Comparison of ENCODE assay signal across 25 cellular contexts in the genomic region with DNA sequence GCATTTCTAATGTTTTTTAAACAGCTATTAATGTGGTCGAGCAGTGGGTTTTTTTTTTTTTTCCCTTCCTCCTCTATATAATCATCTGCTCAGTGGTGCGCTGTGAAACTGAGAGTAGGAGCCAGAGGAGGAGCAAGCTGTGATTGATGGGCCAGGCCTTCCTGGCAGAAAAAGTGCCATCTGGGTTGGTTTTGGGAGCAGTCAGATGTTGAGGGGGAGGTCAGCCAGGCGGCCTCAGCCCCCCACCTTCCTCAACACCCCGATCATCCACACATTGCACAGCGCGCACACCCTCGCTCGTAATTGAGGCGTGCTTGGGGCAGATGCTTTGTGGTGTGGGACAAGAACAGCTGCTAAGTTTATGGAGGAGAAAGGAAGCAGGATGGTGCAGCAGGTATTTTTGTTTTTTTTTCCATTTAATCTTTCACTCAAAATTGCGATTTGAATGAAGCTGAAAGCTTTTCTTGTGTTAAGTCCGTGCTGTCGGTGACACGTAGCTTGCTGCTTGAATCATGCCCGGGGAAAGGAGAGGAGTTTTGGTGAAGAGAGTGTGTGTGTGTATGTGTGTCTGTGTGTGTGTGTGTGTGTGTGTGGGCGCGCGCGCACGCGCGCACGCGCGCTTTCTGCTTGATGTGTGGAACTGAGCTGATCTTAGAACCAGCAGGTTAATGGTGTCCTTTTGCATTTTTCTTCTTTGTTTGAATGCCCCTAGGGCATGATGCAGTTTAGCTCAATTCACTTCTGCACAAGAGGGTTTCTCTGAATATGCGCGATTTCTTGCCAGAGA.
A peak's percentile ranks its signal among the peaks of the same experiment; 100 is the strongest.
DNase-seq lines count a peak whose midpoint lies in the region; ATAC-seq and TF ChIP-seq lines count a peak whose summit lies in the region.
"Had no signal": no experiment of that assay in that cellular context is flagged by ENCODE, and none has a peak within 500 bp of the region (broad histone marks: within the 10 kb centered on the region; RNA-seq: fewer than 3 reads in every experiment).

No MANE protein-coding gene starts in this region.

- H3K27ac ChIP-seq in dorsolateral prefrontal cortex (peak overlapping the region in 21 of 59 donors; percentile 6 to 62 (median 41)), aorta (ENCODE audit: low read depth in 1 of 2, low read length in 2 of 2) (no peak overlapping the region)
- H3K27ac ChIP-seq: ascending aorta, cardiac muscle cell, coronary artery, gastrocnemius medialis, pancreas, right lobe of liver, suprapubic skin had no signal

- H3K4me3 ChIP-seq in dorsolateral prefrontal cortex (peak overlapping the region in 27 of 59 donors; percentile 2 to 49 (median 19)), aorta (ENCODE audit: low read length in 2 of 2) (no peak overlapping the region)
- H3K4me3 ChIP-seq: ascending aorta, cardiac muscle cell, coronary artery, gastrocnemius medialis, GM12878, pancreas, right lobe of liver, suprapubic skin had no signal

- no peaks in the 10 kb centered on the region for H3K36me3 Mint-ChIP-seq in nephron (ENCODE audit: low read depth)
- H3K36me3 Mint-ChIP-seq in type B pancreatic cell = no peaks in the 10 kb centered on the region
- H3K36me3 Mint-ChIP-seq: activated naive CD8-positive, alpha-beta T cell treated with anti-CD3 and anti-CD28 coated beads for 36 hours; CD14-positive monocyte; mesothelial cell of epicardium; natural killer cell; stimulated activated naive B cell treated with anti-CD40 and anti-IgM and Interleukin-4, amounts not matched to agents 10 μg/mL and 1 μg/mL and 100 μg/mL, for 72 hours had no signal

- WGBS in aorta, 2 donors = 50 to 52% methylated on average over 26 of the region's 26 CpGs

- H3K9me3 Mint-ChIP-seq in nephron = no peaks in the 10 kb centered on the region
- H3K9me3 Mint-ChIP-seq in type B pancreatic cell = peaks cover 7% of the 10 kb centered on the region
- H3K9me3 Mint-ChIP-seq: mesothelial cell of epicardium had no signal

- peaks cover 0 to 4% (median 0%) of the 10 kb centered on the region in 45 donors for H3K27me3 ChIP-seq in dorsolateral prefrontal cortex
- H3K27me3 ChIP-seq in aorta (ENCODE audit: control insufficient read depth in 1 of 2, insufficient read depth in 2 of 2, low read length in 1 of 2) = no peaks in the 10 kb centered on the region
- H3K27me3 ChIP-seq: ascending aorta, cardiac muscle cell, gastrocnemius medialis, pancreas, right lobe of liver had no signal

- H3K36me3 ChIP-seq in aorta (ENCODE audit: control insufficient read depth in 1 of 2, insufficient read depth in 2 of 2, low read length in 1 of 2) = no peaks in the 10 kb centered on the region
- H3K36me3 ChIP-seq: ascending aorta, cardiac muscle cell, gastrocnemius medialis, pancreas, right lobe of liver, suprapubic skin had no signal

- TF ChIP-seq CTCF in dorsolateral prefrontal cortex (IDR thresholded peaks at IDR 0.05 in 54 of 56, conservative IDR thresholded peaks at IDR 0.05 in 2 of 56; ENCODE audit: low read depth in 1 of 56, partially characterized antibody in 56 of 56) (no peak), nephron (IDR thresholded peaks at IDR 0.05; ENCODE audit: unreplicated experiment in 3 of 3) (no peak), type B pancreatic cell (conservative IDR thresholded peaks at IDR 0.05) (no peak)

- H3K9me3 ChIP-seq in aorta (ENCODE audit: control insufficient read depth, low read length) = peaks cover 2% of the 10 kb centered on the region
- H3K9me3 ChIP-seq: ascending aorta, gastrocnemius medialis, pancreas, right lobe of liver, suprapubic skin had no signal

- H3K4me1 Mint-ChIP-seq in nephron = peaks cover 21% of the 10 kb centered on the region
- H3K4me1 Mint-ChIP-seq in type B pancreatic cell (ENCODE audit: unreplicated experiment) = peaks cover 15% of the 10 kb centered on the region
- H3K4me1 Mint-ChIP-seq: activated naive CD8-positive, alpha-beta T cell treated with anti-CD3 and anti-CD28 coated beads for 36 hours; CD14-positive monocyte; mesothelial cell of epicardium; natural killer cell; stimulated activated naive B cell treated with anti-CD40 and anti-IgM and Interleukin-4, amounts not matched to agents 10 μg/mL and 1 μg/mL and 100 μg/mL, for 72 hours had no signal

- H3K4me3 Mint-ChIP-seq in nephron (peak overlapping the region; percentile 14 to 59 (median 55)), type B pancreatic cell (peak overlapping the region; percentile 16)
- H3K4me3 Mint-ChIP-seq: activated naive CD8-positive, alpha-beta T cell treated with anti-CD3 and anti-CD28 coated beads for 36 hours; CD14-positive monocyte; mesothelial cell of epicardium; natural killer cell; stimulated activated naive B cell treated with anti-CD40 and anti-IgM and Interleukin-4, amounts not matched to agents 10 μg/mL and 1 μg/mL and 100 μg/mL, for 72 hours had no signal

- H3K4me1 ChIP-seq in aorta (ENCODE audit: control insufficient read depth in 1 of 2, insufficient read depth in 2 of 2, low read length in 2 of 2) = no peaks in the 10 kb centered on the region
- H3K4me1 ChIP-seq: ascending aorta, pancreas, right lobe of liver, suprapubic skin had no signal

- DNase-seq in NCI-H1694 treated with DMSO at 0.1 percent for 48 hours (lab: John Stamatoyannopoulos, UW) (peak; percentile 54), dorsolateral prefrontal cortex (peak in 6 of 10 donors; percentile 16 to 47 (median 44)), type B pancreatic cell (ENCODE audit: extremely low spot score, unreplicated experiment) (no peak), aorta (no peak)
- DNase-seq in stimulated activated CD4-positive, alpha-beta T cell treated with anti-CD3 and anti-CD28 coated beads, Interleukin-15, amount 100 ng/mL, for 24 hours = no peak
- DNase-seq: activated CD4-positive, alpha-beta T cell treated with anti-CD3 and anti-CD28 coated beads for 4 hours; activated effector memory CD4-positive, alpha-beta T cell treated with Interleukin-2 at 50 U/mL for 16 hours; activated naive CD8-positive, alpha-beta T cell treated with anti-CD3 and anti-CD28 coated beads for 36 hours; activated T-cell treated with anti-CD3 and anti-CD28 coated beads for 4 hours; Calu3; gastrocnemius medialis; natural killer cell; NCI-H187 treated with DMSO at 0.1 percent for 48 hours; pancreas; right lobe of liver; stimulated activated naive B cell treated with anti-CD40 and anti-IgM and Interleukin-4, amounts not matched to agents 10 μg/mL and 1 μg/mL and 100 μg/mL, for 72 hours had no signal

- no peak for ATAC-seq in aorta (ENCODE audit: low FRiP score)
- ATAC-seq in GM19324 (IDR thresholded peaks at IDR 0.05; ENCODE audit: low FRiP score, unreplicated experiment) = no peak
- ATAC-seq: gastrocnemius medialis; GM12878; natural killer cell; pancreas; right lobe of liver; stimulated activated naive B cell treated with anti-CD40 and anti-IgM and Interleukin-4, amounts not matched to agents 10 μg/mL and 1 μg/mL and 100 μg/mL, for 72 hours had no signal

- intact Hi-C loops in dorsolateral prefrontal cortex (cut with DNase I) = no loop called here
- intact Hi-C loops in aorta (cut with DNase I) = no loop called here

- H3K27ac Mint-ChIP-seq in nephron (peak overlapping the region; percentile 13 to 48 (median 26)), type B pancreatic cell (no peak overlapping the region)
- H3K27ac Mint-ChIP-seq: activated naive CD8-positive, alpha-beta T cell treated with anti-CD3 and anti-CD28 coated beads for 36 hours; CD14-positive monocyte; mesothelial cell of epicardium; natural killer cell; stimulated activated naive B cell treated with anti-CD40 and anti-IgM and Interleukin-4, amounts not matched to agents 10 μg/mL and 1 μg/mL and 100 μg/mL, for 72 hours had no signal

- H3K27me3 Mint-ChIP-seq in nephron (ENCODE audit: low read depth) (no peaks in the 10 kb centered on the region), type B pancreatic cell (no peaks in the 10 kb centered on the region)
- H3K27me3 Mint-ChIP-seq: activated naive CD8-positive, alpha-beta T cell treated with anti-CD3 and anti-CD28 coated beads for 36 hours; stimulated activated naive B cell treated with anti-CD40 and anti-IgM and Interleukin-4, amounts not matched to agents 10 μg/mL and 1 μg/mL and 100 μg/mL, for 72 hours had no signal

Comparison
In these comparisons a context has a peak if more than half of its experiments do, and no peak if none do; other contexts are left out.
1. DNase-seq: peak in NCI-H1694 treated with DMSO at 0.1 percent for 48 hours (single experiment) and dorsolateral prefrontal cortex (6 of 10); none in type B pancreatic cell (single experiment), aorta (0 of 2) and stimulated activated CD4-positive, alpha-beta T cell treated with anti-CD3 and anti-CD28 coated beads, Interleukin-15, amount 100 ng/mL, for 24 hours (single experiment).